In the genomic region with DNA sequence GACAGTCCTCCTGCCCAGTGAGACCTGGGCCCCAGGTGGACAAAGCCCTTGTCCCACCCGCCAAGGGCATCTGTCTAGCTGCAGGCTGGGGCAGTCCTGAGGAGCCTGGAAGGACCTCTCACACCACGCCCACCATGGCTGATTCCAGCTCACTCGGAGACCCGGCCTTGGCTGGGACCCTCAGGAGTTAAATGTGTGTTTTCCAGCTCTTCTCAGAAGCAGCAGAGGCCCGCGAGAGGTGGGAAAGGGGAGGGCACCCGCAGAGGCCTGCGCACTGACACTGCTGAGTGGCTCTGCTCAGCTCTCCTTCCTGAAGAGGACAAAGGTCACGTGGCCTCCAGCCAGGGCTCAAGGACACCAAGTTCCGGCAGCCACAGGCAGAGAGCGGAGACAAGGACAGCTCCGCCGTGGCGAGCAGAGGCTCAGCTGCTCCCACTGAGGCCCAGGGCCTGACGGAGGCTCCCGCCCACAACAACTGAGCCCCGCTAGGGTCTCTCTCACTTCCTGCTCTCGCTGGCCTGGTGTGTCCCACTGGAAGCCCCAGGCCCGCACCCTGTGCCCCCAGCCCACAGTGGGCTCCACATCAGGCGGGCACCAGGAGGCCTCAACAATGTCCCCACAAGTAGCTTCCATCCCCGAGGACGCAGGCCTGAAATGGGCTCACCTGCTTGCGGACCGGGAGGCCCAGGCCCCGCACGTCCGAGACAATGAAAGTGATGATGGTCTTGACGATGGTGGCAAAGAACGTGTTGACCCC, we compare ENCODE assay signal across 16 cellular contexts. TPM values are rescaled to one million over a fixed set of nuclear protein-coding genes. Genes with fewer than 3 reads are reported as not detected.
DNase-seq lines count a peak whose midpoint lies in the region; ATAC-seq, FAIRE-seq and TF ChIP-seq lines count a peak whose summit lies in the region.
"Had no signal": no experiment of that assay in that cellular context is flagged by ENCODE, and none has a peak within 500 bp of the region (broad histone marks: within the 10 kb centered on the region; RNA-seq: fewer than 3 reads in every experiment).

No MANE protein-coding gene starts in this region.

- H3K4me3 ChIP-seq in endodermal cell (ENCODE audit: low read length) (no peak overlapping the region), HepG2 (replicated peaks in 1 of 3; ENCODE audit: insufficient read depth in 1 of 3, low read depth in 2 of 3, low read length in 3 of 3) (peak overlapping the region in 1 of 3 experiments; percentile 42; a peak in 3 of 6 replicates), small intestine (ENCODE audit: low read depth in 1 of 2, low read length in 2 of 2) (no peak overlapping the region)
- H3K4me3 ChIP-seq: BLaER1 treated with 17β-estradiol and CSF1 and Interleukin-3, amounts not matched to agents 10 nM and 100 nM; skin epidermis had no signal

- no peaks in the 10 kb centered on the region for H3K27me3 ChIP-seq in endodermal cell (ENCODE audit: control insufficient read depth, insufficient read depth, low read length, poor library complexity, severe bottlenecking)
- H3K27me3 ChIP-seq in HepG2 (ENCODE audit: control insufficient read depth in 1 of 2, insufficient read depth in 2 of 2, low read length in 2 of 2) = no peaks in the 10 kb centered on the region
- H3K27me3 ChIP-seq in small intestine (ENCODE audit: control insufficient read depth in 2 of 2, insufficient read depth in 2 of 2, low read length in 2 of 2) = no peaks in the 10 kb centered on the region
- H3K27me3 ChIP-seq: BLaER1 treated with 17β-estradiol and CSF1 and Interleukin-3, amounts not matched to agents 10 nM and 100 nM had no signal

- no peak overlapping the region for H3K27ac Mint-ChIP-seq in endodermal cell
- H3K27ac Mint-ChIP-seq: dendritic cell treated with granulocyte-macrophage colony-stimulating factor and Interleukin-4, amounts not matched to agents 40 ng/mL and 50 ng/mL, for 4 days; stimulated activated naive CD8-positive, alpha-beta T cell treated with anti-CD3 and anti-CD28 coated beads, Interleukin-15, Interleukin-2, amounts not matched to agents 100 ng/mL and 50 ng/mL, for 24 hours; T-helper 1 cell treated with Interleukin-12 subunit alpha and Interleukin-12 subunit beta and Interleukin-4 antibody, amounts not matched to agents 30 μg/mL and 1 μg/mL, for 36 hours had no signal

- TF ChIP-seq CTCF in endodermal cell (conservative IDR thresholded peaks at IDR 0.05) = no peak
- peak; percentile 24 for TF ChIP-seq CTCF in HepG2 (CRISPR knock-in tag; IDR thresholded peaks at IDR 0.05)

- no peaks in the 10 kb centered on the region for H3K27me3 Mint-ChIP-seq in endodermal cell (ENCODE audit: insufficient read depth)
- H3K27me3 Mint-ChIP-seq: dendritic cell treated with granulocyte-macrophage colony-stimulating factor and Interleukin-4, amounts not matched to agents 40 ng/mL and 50 ng/mL, for 4 days; stimulated activated naive CD8-positive, alpha-beta T cell treated with anti-CD3 and anti-CD28 coated beads, Interleukin-15, Interleukin-2, amounts not matched to agents 100 ng/mL and 50 ng/mL, for 24 hours had no signal

- FAIRE-seq in HepG2 (lab: Jason Lieb, UNC) (peak; percentile 97), small intestine (lab: Jason Lieb, UNC) (no peak)

- H3K36me3 ChIP-seq in endodermal cell (ENCODE audit: control insufficient read depth, insufficient read depth, low read length) (peaks cover 41% of the 10 kb centered on the region), HepG2 (replicated peaks in 1 of 2; ENCODE audit: control insufficient read depth in 1 of 2, insufficient read depth in 2 of 2, low read length in 2 of 2) (peaks cover 10 to 37% of the 10 kb centered on the region in 2 experiments), small intestine (ENCODE audit: control insufficient read depth in 2 of 2, insufficient read depth in 2 of 2, low read length in 2 of 2) (peaks cover 0 to 2% of the 10 kb centered on the region in 2 donors)

- TF ChIP-seq EP300 in HepG2 (IDR thresholded peaks at IDR 0.05; ENCODE audit: low read depth in 2 of 2, low read length in 2 of 2) (peak in 1 of 2 experiments; percentile 53; a peak in 1 of 4 replicates), HepG2 (CRISPR knock-in tag; IDR thresholded peaks at IDR 0.05; ENCODE audit: borderline replicate concordance) (peak; percentile 35; the same call in 1 of the 2 replicates)

- H3K27ac ChIP-seq in endodermal cell (ENCODE audit: low read depth, low read length) (no peak overlapping the region), HepG2 (ENCODE audit: extremely low read length, insufficient read depth, low read length) (peak overlapping the region; percentile 86), small intestine (ENCODE audit: low read depth in 1 of 2, low read length in 1 of 2) (peak overlapping the region in 1 of 2 donors; percentile 68)
- H3K27ac ChIP-seq: skin epidermis had no signal

- in situ Hi-C loops in HepG2 (cut with HindIII; ENCODE audit: extremely low pct_ligation_motif_present, low pct_unique_long_range_greater_than_20kb) = no loop called here

- peak overlapping the region; percentile 68 for H3K4me2 ChIP-seq in HepG2 (ENCODE audit: low read depth, low read length)
- H3K4me2 ChIP-seq: BLaER1 treated with 17β-estradiol and CSF1 and Interleukin-3, amounts not matched to agents 10 nM and 100 nM had no signal

- H3K79me2 ChIP-seq in HepG2 (ENCODE audit: insufficient read depth, low read length) = peaks cover 4% of the 10 kb centered on the region

- intact Hi-C loops in HepG2 (cut with micrococcal nuclease; ENCODE audit: unreplicated experiment) = no loop called here

- no peak overlapping the region for H3K9ac ChIP-seq in endodermal cell (ENCODE audit: extremely low read depth, low read length, poor library complexity, severe bottlenecking)
- H3K9ac ChIP-seq in HepG2 (ENCODE audit: insufficient read depth, low read depth, low read length) = peak overlapping the region; percentile 69
- H3K9ac ChIP-seq: BLaER1 treated with 17β-estradiol and CSF1 and Interleukin-3, amounts not matched to agents 10 nM and 100 nM had no signal

- BruUV-seq in HepG2 (replicated peaks; lab: Mats Ljungman, UMichigan) = no TSS peak

- peaks cover 20% of the 10 kb centered on the region for H3K9me3 ChIP-seq in endodermal cell (ENCODE audit: control insufficient read depth, low read length)
- peaks cover 13% of the 10 kb centered on the region for H3K9me3 ChIP-seq in HepG2 (ENCODE audit: low read length)
- no peaks in the 10 kb centered on the region for H3K9me3 ChIP-seq in small intestine (ENCODE audit: control insufficient read depth, low read depth)

- peaks cover 49% of the 10 kb centered on the region for H3K36me3 Mint-ChIP-seq in endodermal cell (ENCODE audit: low read depth)

- whole genome bisulfite sequencing in endodermal cell (ENCODE audit: insufficient coverage in 1 of 2, insufficient read length in 1 of 2), 2 experiments = 94 to 98% methylated on average over 23 to 29 of the region's 29 CpGs
- WGBS in HepG2 (ENCODE audit: low lambda C conversion rate) = 89% methylated on average over 9 of the region's 29 CpGs
- whole genome bisulfite sequencing in small intestine, 3 donors = 54 to 70% (median 61%) methylated on average over 29 of the region's 29 CpGs

- no peak overlapping the region for H2AFZ ChIP-seq in HepG2 (ENCODE audit: low read length)

- H3K4me1 Mint-ChIP-seq in endodermal cell = no peaks in the 10 kb centered on the region

- no peaks in the 10 kb centered on the region for H4K20me1 ChIP-seq in HepG2 (ENCODE audit: insufficient read depth, low read length)

- no peak for TF ChIP-seq RAD21 in HepG2 (CRISPR knock-in tag; IDR thresholded peaks at IDR 0.05)

- peak in 1 of 2 experiments; percentile 68; a peak in 2 of 4 replicates for TF ChIP-seq POLR2A in HepG2 (IDR thresholded peaks at IDR 0.05; ENCODE audit: insufficient read depth in 1 of 2, low read depth in 2 of 2, low read length in 2 of 2)

- DNase-seq in activated CD8-positive, alpha-beta memory T cell treated with anti-CD3 and anti-CD28 coated beads, Interleukin-2, amount 50 U/mL, for 4 hours = peak; percentile 11
- DNase-seq in endodermal cell = peak; percentile 33
- DNase-seq in HepG2 (ENCODE audit: low spot score) = peak; percentile 92
- peak; percentile 85 for DNase-seq in small intestine
- no peak for DNase-seq in COLO668 (lab: John Stamatoyannopoulos, UW; ENCODE audit: unreplicated experiment)
- DNase-seq: activated T-cell treated with anti-CD3 and anti-CD28 coated beads, Interleukin-2, amount 50 U/mL, for 48 hours; KG1; NCI-H1105; NCI-H2171 treated with DMSO at 0.1 percent for 48 hours had no signal

- CTCF ChIA-PET in HepG2 (lab: Yijun Ruan, JAX; ENCODE audit: low intra/inter-chr PET ratio, low total read pairs) = no interaction called here

- POLR2A ChIA-PET in HepG2 (lab: Yijun Ruan, JAX) = interaction anchor here (0.7 to 2.7 kb wide), 23 partner anchors 8 to 585 kb away, joined by 3 to 65 read pairs (median 4); partner anchors contain the start of genes POFUT2 and SLX9

- H3K4me3 Mint-ChIP-seq in endodermal cell = no peak overlapping the region
- H3K4me3 Mint-ChIP-seq: dendritic cell treated with granulocyte-macrophage colony-stimulating factor and Interleukin-4, amounts not matched to agents 40 ng/mL and 50 ng/mL, for 4 days; stimulated activated naive CD8-positive, alpha-beta T cell treated with anti-CD3 and anti-CD28 coated beads, Interleukin-15, Interleukin-2, amounts not matched to agents 100 ng/mL and 50 ng/mL, for 24 hours; T-helper 1 cell treated with Interleukin-12 subunit alpha and Interleukin-12 subunit beta and Interleukin-4 antibody, amounts not matched to agents 30 μg/mL and 1 μg/mL, for 36 hours had no signal

- H3K9me3 Mint-ChIP-seq in endodermal cell = peaks cover 16% of the 10 kb centered on the region
- H3K9me3 Mint-ChIP-seq: stimulated activated naive CD8-positive, alpha-beta T cell treated with anti-CD3 and anti-CD28 coated beads, Interleukin-15, Interleukin-2, amounts not matched to agents 100 ng/mL and 50 ng/mL, for 24 hours had no signal

- H3K4me1 ChIP-seq in endodermal cell (ENCODE audit: control insufficient read depth, insufficient read depth, low read length) (no peaks in the 10 kb centered on the region), HepG2 (ENCODE audit: insufficient read depth, low read length) (peaks cover 54% of the 10 kb centered on the region), small intestine (ENCODE audit: control insufficient read depth in 2 of 2, insufficient read depth in 1 of 2, low read depth in 1 of 2, low read length in 1 of 2) (peaks cover 0 to 4% of the 10 kb centered on the region in 2 donors)

- ATAC-seq in HepG2 (peak; percentile 92), GM21717 (IDR thresholded peaks at IDR 0.05; ENCODE audit: unreplicated experiment) (no peak), GM21423 (IDR thresholded peaks at IDR 0.05; ENCODE audit: unreplicated experiment) (no peak)

RNA-seq across cellular contexts. Expression of gene SLC19A1, which starts 16.9 kb away (rescaled TPM):
- total RNA-seq in endodermal cell (10 to 100 TPM; 28.8 to 29.4 TPM), HepG2 (2016; rRNA removed; fragmentation: Illumina TruSeq; extraction: Trizol) (12.6 and 21.8 TPM in 2 replicates)
- polyA plus RNA-seq in endodermal cell (2013, experiment 1 of 2) = 19.9 TPM
- 16.4 TPM for polyA plus RNA-seq in endodermal cell (2013, experiment 2 of 2)
- 4.8 and 5.6 TPM in 2 replicates for total RNA-seq in HepG2 (2016; cell fraction: cytosol; rRNA removed; fragmentation: Illumina TruSeq; extraction: Trizol; ENCODE audit: low read depth)
- 11.0 and 23.6 TPM in 2 replicates for total RNA-seq in HepG2 (2016; cell fraction: insoluble cytoplasmic fraction; rRNA removed; fragmentation: Illumina TruSeq; extraction: Trizol)
- 10.8 TPM in 2 replicates for total RNA-seq in HepG2 (2016; cell fraction: membrane; rRNA removed; fragmentation: Illumina TruSeq; extraction: Trizol)
- total RNA-seq in HepG2 (2016; cell fraction: nucleus; rRNA removed; fragmentation: Illumina TruSeq; extraction: Trizol) = 21.2 and 27.4 TPM in 2 replicates
- polyA plus RNA-seq in HepG2 (2011; rRNA removed) (23.0 and 31.0 TPM in 2 replicates), small intestine (10 to 100 TPM; 12.6 to 20.8 (median 14.8) TPM)
- polyA plus RNA-seq in HepG2 (2011; cell fraction: cytosol; rRNA removed) = 14.5 and 24.7 TPM in 2 replicates
- 49.0 and 62.1 TPM in 2 replicates for polyA plus RNA-seq in HepG2 (2011; cell fraction: nucleus; rRNA removed)
- polyA plus RNA-seq in HepG2 (2012) = 18.0 and 36.8 TPM in 2 replicates
- polyA plus RNA-seq in HepG2 (2016; cell fraction: cytosol; fragmentation: Illumina TruSeq; extraction: Trizol; ENCODE audit: low read depth) = 3.7 and 4.0 TPM in 2 replicates
- 11.1 and 13.0 TPM in 2 replicates for polyA plus RNA-seq in HepG2 (2016; cell fraction: insoluble cytoplasmic fraction; fragmentation: Illumina TruSeq; extraction: Trizol; ENCODE audit: low read depth)
- 6.4 and 7.2 TPM in 2 replicates for polyA plus RNA-seq in HepG2 (2016; cell fraction: membrane; fragmentation: Illumina TruSeq; extraction: Trizol; ENCODE audit: low read depth)
- 44.5 and 46.0 TPM in 2 replicates for polyA plus RNA-seq in HepG2 (2016; cell fraction: nucleus; fragmentation: Illumina TruSeq; extraction: Trizol; ENCODE audit: insufficient read depth, low read depth)
- polyA minus RNA-seq in HepG2 (2011; rRNA and poly(A)+ RNA removed; ENCODE audit: low replicate concordance) = 42.0 and 128 TPM in 2 replicates
- polyA minus RNA-seq in HepG2 (2011; cell fraction: cytosol; rRNA and poly(A)+ RNA removed) = 32.2 and 34.4 TPM in 2 replicates
- 12.2 and 14.7 TPM in 2 replicates for polyA minus RNA-seq in HepG2 (2011; cell fraction: nucleus; rRNA and poly(A)+ RNA removed)
